13 cellular contexts compared by ENCODE assay signal in the genomic region with DNA sequence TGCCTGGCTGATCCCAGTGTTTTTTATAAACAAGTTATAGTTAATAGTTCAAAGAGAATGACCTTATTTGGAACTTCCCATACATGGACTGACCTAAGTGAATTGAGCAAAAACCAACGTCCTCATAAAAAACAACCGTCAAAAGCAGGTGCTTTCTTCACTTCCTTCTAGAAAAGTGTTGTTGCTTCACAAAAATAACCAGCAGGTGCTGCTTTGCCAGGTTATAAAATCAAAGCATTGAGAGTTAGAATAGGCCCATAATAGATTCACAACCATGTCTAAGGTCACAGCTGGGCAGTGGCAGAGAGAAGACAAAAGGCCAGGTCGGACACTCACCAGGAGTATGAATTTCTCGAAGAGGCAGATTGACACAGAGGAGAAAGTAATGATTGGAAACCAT. TPM values are rescaled to one million over a fixed set of nuclear protein-coding genes. Genes with fewer than 3 reads are reported as not detected.
DNase-seq lines count a peak whose midpoint lies in the region; ATAC-seq and TF ChIP-seq lines count a peak whose summit lies in the region.
"Had no signal": no experiment of that assay in that cellular context is flagged by ENCODE, and none has a peak within 500 bp of the region (broad histone marks: within the 10 kb centered on the region; RNA-seq: fewer than 3 reads in every experiment).

No MANE protein-coding gene starts in this region.

- CTCF ChIA-PET in CD8-positive, alpha-beta T cell (lab: Charles Lee) = no interaction called here
- CTCF ChIA-PET in RWPE1 (lab: Yijun Ruan, JAX) = interaction anchor here (0.7 kb wide), 1 partner anchor 10 kb away, joined by 3 read pairs; a partner anchor contains a TSS

- H2AFZ ChIP-seq in OCI-LY1 (ENCODE audit: low read length) = no peak overlapping the region

- no peaks in the 10 kb centered on the region for H3K9me2 ChIP-seq in OCI-LY1 (ENCODE audit: low read depth, low read length)

- H3K9me3 ChIP-seq in CD8-positive, alpha-beta T cell (ENCODE audit: low read length) = no peaks in the 10 kb centered on the region
- no peaks in the 10 kb centered on the region for H3K9me3 ChIP-seq in OCI-LY1 (ENCODE audit: low read length)
- H3K9me3 ChIP-seq: sigmoid colon, thoracic aorta had no signal

- peak overlapping the region; percentile 3 for H3K27ac Mint-ChIP-seq in CD8-positive, alpha-beta T cell
- H3K27ac Mint-ChIP-seq: natural killer cell; T-helper 2 cell treated with Interferon-gamma antibody and Interleukin-4, amounts not matched to agents 5 μg/mL and 100 μg/mL, for 36 hours had no signal

- no peak overlapping the region for H3K4me3 Mint-ChIP-seq in CD8-positive, alpha-beta T cell
- H3K4me3 Mint-ChIP-seq: natural killer cell; T-helper 2 cell treated with Interferon-gamma antibody and Interleukin-4, amounts not matched to agents 5 μg/mL and 100 μg/mL, for 36 hours had no signal

- H3F3A ChIP-seq in OCI-LY1 (ENCODE audit: insufficient read depth, low read length) = peaks cover 13% of the 10 kb centered on the region; the same call in 1 of the 2 replicates

- peak overlapping the region; percentile 84 for H3K4me2 ChIP-seq in OCI-LY1 (ENCODE audit: low read length)

- H3K4me3 ChIP-seq in CD8-positive, alpha-beta T cell (ENCODE audit: low read depth, low read length) = no peak overlapping the region
- peak overlapping the region; percentile 89 for H3K4me3 ChIP-seq in OCI-LY1 (ENCODE audit: low read depth, low read length, poor library complexity, severe bottlenecking)
- H3K4me3 ChIP-seq: sigmoid colon, thoracic aorta had no signal

- intact Hi-C loops in CD8-positive, alpha-beta T cell (cut with DNase I, micrococcal nuclease) = no loop called here

- H3K4me1 Mint-ChIP-seq in CD8-positive, alpha-beta T cell (ENCODE audit: low read depth) = no peaks in the 10 kb centered on the region
- H3K4me1 Mint-ChIP-seq: natural killer cell had no signal

- H3K27ac ChIP-seq in CD8-positive, alpha-beta T cell (ENCODE audit: low read depth, low read length) = no peak overlapping the region
- H3K27ac ChIP-seq in OCI-LY1 (ENCODE audit: low read depth, low read length, poor library complexity, severe bottlenecking) (peak overlapping the region; percentile 94), RWPE1 (no peak overlapping the region)
- H3K27ac ChIP-seq: sigmoid colon, thoracic aorta had no signal

- no peaks in the 10 kb centered on the region for H3K36me3 Mint-ChIP-seq in CD8-positive, alpha-beta T cell
- H3K36me3 Mint-ChIP-seq: natural killer cell had no signal

- H4K20me1 ChIP-seq in OCI-LY1 (ENCODE audit: insufficient read depth, low read length) = no peaks in the 10 kb centered on the region

- no peak for TF ChIP-seq CTCF in CD8-positive, alpha-beta T cell (IDR thresholded peaks at IDR 0.05)
- TF ChIP-seq CTCF in OCI-LY1 (IDR thresholded peaks at IDR 0.05; ENCODE audit: low read length) (peak; percentile 25; the same call in 1 of the 2 replicates), RWPE1 (conservative IDR thresholded peaks at IDR 0.05; ENCODE audit: low read depth) (no peak)

- peak overlapping the region; percentile 62 for H3K9ac ChIP-seq in OCI-LY1 (ENCODE audit: low read length)

- no peak for ATAC-seq in CD8-positive, alpha-beta T cell
- ATAC-seq in GM19438 (IDR thresholded peaks at IDR 0.05; ENCODE audit: low read depth, unreplicated experiment) (peak; percentile 36), HG02938 (IDR thresholded peaks at IDR 0.05; ENCODE audit: unreplicated experiment) (peak; percentile 31), GM18520 (IDR thresholded peaks at IDR 0.05; ENCODE audit: unreplicated experiment) (no peak)
- ATAC-seq: natural killer cell had no signal

- H3K36me3 ChIP-seq in CD8-positive, alpha-beta T cell (ENCODE audit: insufficient read depth, low read length) = no peaks in the 10 kb centered on the region
- peaks cover 57% of the 10 kb centered on the region; the same call in 1 of the 2 replicates for H3K36me3 ChIP-seq in OCI-LY1 (ENCODE audit: insufficient read depth, low read length)
- H3K36me3 ChIP-seq: sigmoid colon, thoracic aorta had no signal

- POLR2A ChIA-PET in CD8-positive, alpha-beta T cell (lab: Charles Lee) = no interaction called here
- POLR2A ChIA-PET in RWPE1 (lab: Yijun Ruan, JAX; ENCODE audit: low non-redundant PET) = no interaction called here

- H3K9me3 Mint-ChIP-seq in CD8-positive, alpha-beta T cell = no peaks in the 10 kb centered on the region
- H3K9me3 Mint-ChIP-seq: natural killer cell; T-helper 2 cell treated with Interferon-gamma antibody and Interleukin-4, amounts not matched to agents 5 μg/mL and 100 μg/mL, for 36 hours had no signal

- peaks cover 69% of the 10 kb centered on the region for H3K79me2 ChIP-seq in OCI-LY1 (ENCODE audit: insufficient read depth, low read length)

- no peaks in the 10 kb centered on the region for H3K27me3 ChIP-seq in CD8-positive, alpha-beta T cell (ENCODE audit: insufficient read depth, low read length)
- no peaks in the 10 kb centered on the region for H3K27me3 ChIP-seq in OCI-LY1 (ENCODE audit: insufficient read depth, low read length)
- H3K27me3 ChIP-seq: sigmoid colon had no signal

- no peaks in the 10 kb centered on the region for H3K4me1 ChIP-seq in CD8-positive, alpha-beta T cell (ENCODE audit: insufficient read depth, low read length)
- peaks cover 100% of the 10 kb centered on the region for H3K4me1 ChIP-seq in OCI-LY1 (ENCODE audit: insufficient read depth, low read length, severe bottlenecking)
- H3K4me1 ChIP-seq: sigmoid colon had no signal

- peaks cover 3% of the 10 kb centered on the region for H3K27me3 Mint-ChIP-seq in CD8-positive, alpha-beta T cell (ENCODE audit: low read depth)

- no peak for DNase-seq in CD8-positive, alpha-beta T cell
- DNase-seq in RWPE1 (ENCODE audit: low spot score) (no peak), NCI-H774 (lab: John Stamatoyannopoulos, UW) (no peak), NCI-H1417 treated with DMSO at 0.1 percent for 48 hours (lab: John Stamatoyannopoulos, UW) (no peak)
- DNase-seq: DND-41, natural killer cell, sigmoid colon had no signal

RNA-seq across cellular contexts. Expression of a gene that starts 9.5 kb away (rescaled TPM):
- total RNA-seq in CD8-positive, alpha-beta T cell = 1 to 10 TPM; 1.6 to 2.0 TPM

Comparison
In these comparisons a context has a peak if more than half of its experiments do, and no peak if none do; other contexts are left out.
1. ATAC-seq: peak in GM19438 (single experiment) and HG02938 (single experiment); none in CD8-positive, alpha-beta T cell (single experiment) and GM18520 (single experiment).